Comparison of ENCODE assay signal across 10 cellular contexts in genomic region chr2:217402622-217403383, GRCh38.
DNase-seq lines count a peak whose midpoint lies in the region; ATAC-seq, FAIRE-seq and TF ChIP-seq lines count a peak whose summit lies in the region.
"Had no signal": no experiment of that assay in that cellular context is flagged by ENCODE, and none has a peak within 500 bp of the region (broad histone marks: within the 10 kb centered on the region; RNA-seq: fewer than 3 reads in every experiment).

No MANE protein-coding gene starts in this region.

- H3K79me2 ChIP-seq in keratinocyte (ENCODE audit: control insufficient read depth, insufficient read depth, low read length) = no peaks in the 10 kb centered on the region

- ATAC-seq in HG02938 (IDR thresholded peaks at IDR 0.05; ENCODE audit: unreplicated experiment) = no peak
- no peak for ATAC-seq in GM21825 (IDR thresholded peaks at IDR 0.05; ENCODE audit: unreplicated experiment)

- no peaks in the 10 kb centered on the region for H3K9me3 ChIP-seq in adrenal gland (replicated peaks in 1 of 3)
- H3K9me3 ChIP-seq in keratinocyte (ENCODE audit: control insufficient read depth, low read depth, low read length) = no peaks in the 10 kb centered on the region
- no peaks in the 10 kb centered on the region for H3K9me3 ChIP-seq in tibial artery
- H3K9me3 ChIP-seq: upper lobe of left lung had no signal

- H4K20me1 ChIP-seq in keratinocyte (ENCODE audit: control insufficient read depth, extremely low read depth, insufficient read depth, low read length) = no peaks in the 10 kb centered on the region

- H3K27ac ChIP-seq in adrenal gland (peak overlapping the region in 3 of 5 donors; percentile 6 to 53 (median 6)), keratinocyte (ENCODE audit: control insufficient read depth, insufficient read depth, low read length) (peak overlapping the region; percentile 3), tibial artery (peak overlapping the region; percentile 44 to 51)
- H3K27ac ChIP-seq: upper lobe of left lung had no signal

- DNase-seq in NCI-H345 (lab: John Stamatoyannopoulos, UW) = peak; percentile 34
- no peak for DNase-seq in NCI-H345 treated with DMSO at 0.1 percent for 48 hours (lab: John Stamatoyannopoulos, UW; ENCODE audit: unreplicated experiment)
- peak; percentile 33 to 80 (median 43) for DNase-seq in adrenal gland
- peak; percentile 54 for DNase-seq in keratinocyte (ENCODE audit: low read depth, low spot score)
- peak in 1 of 2 donors; percentile 73 for DNase-seq in tibial artery
- no peak for DNase-seq in stimulated activated CD4-positive, alpha-beta T cell treated with anti-CD3 and anti-CD28 coated beads, Interleukin-4, amount 100 ng/mL, for 1 hour
- DNase-seq: foreskin melanocyte, upper lobe of left lung had no signal

- H3K4me3 ChIP-seq in adrenal gland (no peak overlapping the region), keratinocyte (ENCODE audit: control insufficient read depth in 2 of 3, extremely low read depth in 1 of 3, insufficient read depth in 2 of 3, low read depth in 1 of 3, low read length in 3 of 3) (no peak overlapping the region), tibial artery (no peak overlapping the region)
- H3K4me3 ChIP-seq: upper lobe of left lung had no signal

- H3K27me3 ChIP-seq in adrenal gland = no peaks in the 10 kb centered on the region
- H3K27me3 ChIP-seq in keratinocyte (ENCODE audit: control insufficient read depth, extremely low read depth, insufficient read depth, low read length) = no peaks in the 10 kb centered on the region
- no peaks in the 10 kb centered on the region for H3K27me3 ChIP-seq in tibial artery
- H3K27me3 ChIP-seq: upper lobe of left lung had no signal

- 28 to 31% (median 30%) methylated on average over 7 of the region's 7 CpGs for WGBS in adrenal gland, 4 donors

- TF ChIP-seq POLR2A in adrenal gland (IDR thresholded peaks at IDR 0.05) = no peak

- H3K4me2 ChIP-seq in keratinocyte (ENCODE audit: control insufficient read depth, extremely low read depth, insufficient read depth, low read depth, low read length) = peak overlapping the region; percentile 9

- dilution Hi-C loops in keratinocyte (cut with MboI; ENCODE audit: extremely low pct_ligation_motif_present, low sequenced_read_pairs) = no loop called here

- intact Hi-C loops in adrenal gland (cut with DNase I) (no loop called here), tibial artery (cut with DNase I; ENCODE audit: low total_unique reads) (no loop called here)

- H3K36me3 ChIP-seq in adrenal gland (replicated peaks in 1 of 2) (no peaks in the 10 kb centered on the region), keratinocyte (ENCODE audit: control insufficient read depth in 2 of 2, extremely low read depth in 1 of 2, insufficient read depth in 2 of 2, low read length in 2 of 2) (no peaks in the 10 kb centered on the region), tibial artery (no peaks in the 10 kb centered on the region)
- H3K36me3 ChIP-seq: upper lobe of left lung had no signal

- peak overlapping the region; percentile 12 for H2AFZ ChIP-seq in keratinocyte (ENCODE audit: control insufficient read depth, low read length)

- peak; percentile 89 for FAIRE-seq in keratinocyte (lab: Jason Lieb, UNC)

- H3K9ac ChIP-seq in keratinocyte (ENCODE audit: control insufficient read depth, extremely low read depth, insufficient read depth, low read length) = no peak overlapping the region

- peaks cover 8 to 16% of the 10 kb centered on the region in 2 donors for H3K4me1 ChIP-seq in adrenal gland (replicated peaks in 1 of 2)
- peaks cover 20% of the 10 kb centered on the region for H3K4me1 ChIP-seq in keratinocyte (ENCODE audit: control insufficient read depth, extremely low read depth, insufficient read depth, low read length)
- peaks cover 0 to 31% (median 13%) of the 10 kb centered on the region in 4 donors for H3K4me1 ChIP-seq in tibial artery

- TF ChIP-seq CTCF in adrenal gland (IDR thresholded peaks at IDR 0.05) = no peak
- TF ChIP-seq CTCF in keratinocyte (optimal IDR thresholded peaks at IDR 0.05 in 1 of 3, IDR thresholded peaks at IDR 0.05 in 1 of 3, conservative IDR thresholded peaks at IDR 0.05 in 1 of 3; ENCODE audit: extremely low read depth in 1 of 3, insufficient read depth in 2 of 3, low read length in 3 of 3) = no peak
- no peak for TF ChIP-seq CTCF in tibial artery (IDR thresholded peaks at IDR 0.05)

- H3K9me1 ChIP-seq in keratinocyte (ENCODE audit: control insufficient read depth, extremely low read depth, insufficient read depth, low read length) = no peaks in the 10 kb centered on the region

Comparison
In these comparisons a context has a peak if more than half of its experiments do, and no peak if none do; other contexts are left out.
1. DNase-seq: peak in NCI-H345 (single experiment), adrenal gland (7 of 7) and keratinocyte (single experiment); none in NCI-H345 treated with DMSO at 0.1 percent for 48 hours (single experiment) and stimulated activated CD4-positive, alpha-beta T cell treated with anti-CD3 and anti-CD28 coated beads, Interleukin-4, amount 100 ng/mL, for 1 hour (single experiment).
2. Peak in every context shown above with its lines, with median percentiles within 50 percentile points of each other: H3K27ac ChIP-seq.